8 cellular contexts compared by ENCODE assay signal in the genomic region with DNA sequence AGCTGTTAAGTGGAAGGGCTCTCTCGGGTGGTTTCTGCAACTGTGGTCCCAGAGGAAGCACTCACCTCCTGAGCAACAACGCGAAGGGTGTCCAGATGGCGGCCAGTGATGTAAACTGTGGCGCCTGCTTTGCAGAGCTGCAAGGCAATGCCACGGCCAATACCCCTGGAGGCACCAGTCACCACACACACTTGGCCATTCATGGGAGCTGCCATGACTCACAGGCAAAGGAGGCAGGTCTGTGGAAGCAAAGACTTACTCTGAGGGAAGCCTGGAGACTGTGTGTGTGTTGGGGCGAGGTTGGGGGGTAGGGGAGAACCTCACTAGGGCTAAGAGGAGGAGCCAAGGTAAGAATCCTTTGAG. TPM values are rescaled to one million over a fixed set of nuclear protein-coding genes. Genes with fewer than 3 reads are reported as not detected.
DNase-seq lines count a peak whose midpoint lies in the region; ATAC-seq and TF ChIP-seq lines count a peak whose summit lies in the region.

No MANE protein-coding gene starts in this region.

- H3K36me3 Mint-ChIP-seq in activated T-cell treated with anti-CD3 and anti-CD28 coated beads, Interleukin-2, amount 50 U/mL, for 72 hours (ENCODE audit: insufficient read depth in 2 of 2), result peaks cover 3 to 25% of the 10 kb centered on the region in 2 donors

- peaks cover 14% of the 10 kb centered on the region for H3K36me3 ChIP-seq in colonic mucosa
- H3K36me3 ChIP-seq in mesendoderm (ENCODE audit: control insufficient read depth, insufficient read depth, low read length), result peaks cover 3% of the 10 kb centered on the region
- peaks cover 0 to 38% of the 10 kb centered on the region in 2 donors for H3K36me3 ChIP-seq in vagina

- H3K27me3 ChIP-seq in colonic mucosa (no peaks in the 10 kb centered on the region), mesendoderm (ENCODE audit: insufficient read depth, low read length, poor library complexity) (no peaks in the 10 kb centered on the region), vagina (no peaks in the 10 kb centered on the region)

- no peak overlapping the region for H2AK5ac ChIP-seq in mesendoderm (ENCODE audit: low read length)

- H3K9ac ChIP-seq in colonic mucosa (ENCODE audit: low read depth in 2 of 2, low read length in 2 of 2), result peak overlapping the region; percentile 89 to 95
- peak overlapping the region; percentile 93 for H3K9ac ChIP-seq in mesendoderm (ENCODE audit: low read length)

- intact Hi-C loops in colonic mucosa (cut with DNase I) (no loop called here), vagina (cut with DNase I) (no loop called here)

- peak; percentile 8 to 14 for ATAC-seq in activated T-cell treated with anti-CD3 and anti-CD28 coated beads, Interleukin-2, amount 50 U/mL, for 72 hours (replicated peaks in 1 of 2)

- H3K27ac Mint-ChIP-seq in activated T-cell treated with anti-CD3 and anti-CD28 coated beads, Interleukin-2, amount 50 U/mL, for 72 hours, result peak overlapping the region; percentile 68

- peak in 1 of 2 donors; percentile 21 for DNase-seq in activated T-cell treated with anti-CD3 and anti-CD28 coated beads, Interleukin-2, amount 50 U/mL, for 72 hours
- DNase-seq in activated T-cell treated with anti-CD3 and anti-CD28 coated beads for 4 hours (no peak), NCI-H460 (ENCODE audit: extremely low read depth, low read depth) (peak; percentile 33), colonic mucosa (peak; percentile 42), mesendoderm (peak; percentile 59), vagina (ENCODE audit: extremely low spot score in 2 of 2) (no peak), iPS-NIHi11 (ENCODE audit: low spot score) (no peak), GM13976 (ENCODE audit: low spot score) (no peak)

- H4K8ac ChIP-seq in mesendoderm (ENCODE audit: low read depth, low read length), result no peak overlapping the region

- H3K4ac ChIP-seq in mesendoderm (ENCODE audit: low read depth, low read length), result no peak overlapping the region

- no peak overlapping the region for H3K18ac ChIP-seq in mesendoderm (ENCODE audit: low read length)

- TF ChIP-seq POLR2A in vagina (IDR thresholded peaks at IDR 0.05), result no peak

- H3K79me2 ChIP-seq in mesendoderm (ENCODE audit: control insufficient read depth, insufficient read depth, low read length), result peaks cover 10% of the 10 kb centered on the region

- peaks cover 13% of the 10 kb centered on the region for H3K4me1 ChIP-seq in colonic mucosa
- peaks cover 8% of the 10 kb centered on the region for H3K4me1 ChIP-seq in mesendoderm (ENCODE audit: control insufficient read depth, low read depth, low read length)
- peaks cover 47% of the 10 kb centered on the region for H3K4me1 ChIP-seq in vagina

- peak overlapping the region; percentile 88 for H3K27ac ChIP-seq in colonic mucosa
- H3K27ac ChIP-seq in mesendoderm (ENCODE audit: low read depth, low read length), result no peak overlapping the region
- H3K27ac ChIP-seq in vagina, result peak overlapping the region; percentile 88

- H3K4me3 ChIP-seq in colonic mucosa, result peak overlapping the region; percentile 92
- H3K4me3 ChIP-seq in mesendoderm (ENCODE audit: low read length), result peak overlapping the region; percentile 84
- peak overlapping the region; percentile 69 to 87 for H3K4me3 ChIP-seq in vagina

- H3K4me2 ChIP-seq in mesendoderm (ENCODE audit: low read length), result peak overlapping the region; percentile 91

- no peaks in the 10 kb centered on the region for H3K27me3 Mint-ChIP-seq in activated T-cell treated with anti-CD3 and anti-CD28 coated beads, Interleukin-2, amount 50 U/mL, for 72 hours (ENCODE audit: low read depth)

- no peak overlapping the region for H2BK15ac ChIP-seq in mesendoderm (replicated peaks; ENCODE audit: low read depth)

- no peak overlapping the region for H2BK120ac ChIP-seq in mesendoderm (ENCODE audit: low read depth, low read length)

- peak overlapping the region; percentile 86 for H3K23ac ChIP-seq in mesendoderm (ENCODE audit: low read length)

- WGBS in mesendoderm (ENCODE audit: extremely low coverage, insufficient coverage, low lambda C conversion rate), result no CpG with 5 or more reads among the region's 7 CpGs

- H4K5ac ChIP-seq in mesendoderm (ENCODE audit: low read length), result no peak overlapping the region

- H3K79me1 ChIP-seq in mesendoderm (ENCODE audit: low read length), result peaks cover 15% of the 10 kb centered on the region

- TF ChIP-seq CTCF in colonic mucosa (IDR thresholded peaks at IDR 0.05), result no peak
- TF ChIP-seq CTCF in vagina (IDR thresholded peaks at IDR 0.05), result no peak
- TF ChIP-seq CTCF in GM13976 (IDR thresholded peaks at IDR 0.05; ENCODE audit: borderline replicate concordance, control extremely low read depth, extremely low read depth, insufficient read depth, missing control alignments), result no peak

- H3K56ac ChIP-seq in mesendoderm (ENCODE audit: low read length), result peak overlapping the region; percentile 95

- H3K9me3 Mint-ChIP-seq in activated T-cell treated with anti-CD3 and anti-CD28 coated beads, Interleukin-2, amount 50 U/mL, for 72 hours, result no peaks in the 10 kb centered on the region

- no peaks in the 10 kb centered on the region for H3K9me3 ChIP-seq in colonic mucosa
- H3K9me3 ChIP-seq in vagina, result no peaks in the 10 kb centered on the region

- H3K4me3 Mint-ChIP-seq in activated T-cell treated with anti-CD3 and anti-CD28 coated beads, Interleukin-2, amount 50 U/mL, for 72 hours, result peak overlapping the region; percentile 92 to 94

- H2BK5ac ChIP-seq in mesendoderm (ENCODE audit: low read length), result no peak overlapping the region

- in situ Hi-C loops in GM13976 (cut with MboI; ENCODE audit: low sequenced_read_pairs, unreplicated experiment), result no loop called here

- H3K4me1 Mint-ChIP-seq in activated T-cell treated with anti-CD3 and anti-CD28 coated beads, Interleukin-2, amount 50 U/mL, for 72 hours (ENCODE audit: low read depth), result peaks cover 58% of the 10 kb centered on the region

RNA-seq across cellular contexts. Expression of a gene that starts 0.7 kb away (rescaled TPM):
- 10 to 100 TPM; 28.5 to 29.0 TPM for total RNA-seq in activated T-cell treated with anti-CD3 and anti-CD28 coated beads, Interleukin-2, amount 50 U/mL, for 72 hours
- 8.5 and 9.6 TPM in 2 replicates for total RNA-seq in NCI-H460 (2014; rRNA removed; shearing (Covaris generic))
- 55.1 and 61.7 TPM in 2 replicates for polyA plus RNA-seq in NCI-H460 (2014; cell fraction: nucleus; rRNA removed)
- total RNA-seq in colonic mucosa (10 to 100 TPM; 38.0 to 42.4 TPM), vagina (84.2 TPM)
- polyA plus RNA-seq in mesendoderm (2013, experiment 1 of 2), result 5.7 TPM
- polyA plus RNA-seq in mesendoderm (2013, experiment 2 of 2), result 6.4 TPM

RNA-seq across cellular contexts. Expression of a gene that starts 0.8 kb away (rescaled TPM):
- total RNA-seq in activated T-cell treated with anti-CD3 and anti-CD28 coated beads, Interleukin-2, amount 50 U/mL, for 72 hours, result 10 to 100 TPM; 31.7 to 34.0 TPM
- total RNA-seq in NCI-H460 (2014; rRNA removed; shearing (Covaris generic)), result 16.2 and 16.6 TPM in 2 replicates
- polyA plus RNA-seq in NCI-H460 (2014; cell fraction: nucleus; rRNA removed), result 34.8 and 36.7 TPM in 2 replicates
- total RNA-seq in colonic mucosa, result 10 to 100 TPM; 23.8 to 49.8 TPM
- polyA plus RNA-seq in mesendoderm (2013, experiment 1 of 2), result 14.9 TPM
- polyA plus RNA-seq in mesendoderm (2013, experiment 2 of 2), result 14.8 TPM
- total RNA-seq in vagina, result 13.8 TPM

RNA-seq across cellular contexts. Expression of a gene that starts 8.9 kb away (rescaled TPM):
- 10 to 100 TPM; 11.6 to 12.9 TPM for total RNA-seq in activated T-cell treated with anti-CD3 and anti-CD28 coated beads, Interleukin-2, amount 50 U/mL, for 72 hours
- not detected in 2 replicates for total RNA-seq in NCI-H460 (2014; rRNA removed; shearing (Covaris generic))
- not detected in 2 replicates for polyA plus RNA-seq in NCI-H460 (2014; cell fraction: nucleus; rRNA removed)
- total RNA-seq in colonic mucosa, result 10 to 100 TPM in 1 of 2 donors, 1 to 10 TPM in 1; 7.7 to 12.9 TPM
- not detected for polyA plus RNA-seq in mesendoderm (2013, experiment 1 of 2)
- 0.03 TPM for polyA plus RNA-seq in mesendoderm (2013, experiment 2 of 2)
- 16.0 TPM for total RNA-seq in vagina

RNA-seq across cellular contexts. Expression of a gene that starts 11.1 kb away (rescaled TPM):
- total RNA-seq in activated T-cell treated with anti-CD3 and anti-CD28 coated beads, Interleukin-2, amount 50 U/mL, for 72 hours, result 10 to 100 TPM; 21.5 to 23.4 TPM
- total RNA-seq in NCI-H460 (2014; rRNA removed; shearing (Covaris generic)), result 7.7 and 8.6 TPM in 2 replicates
- 108 and 148 TPM in 2 replicates for polyA plus RNA-seq in NCI-H460 (2014; cell fraction: nucleus; rRNA removed)
- total RNA-seq in colonic mucosa (1 to 10 TPM; 2.7 to 7.8 TPM), vagina (66.5 TPM)
- polyA plus RNA-seq in mesendoderm (2013, experiment 1 of 2), result 3.4 TPM
- 3.2 TPM for polyA plus RNA-seq in mesendoderm (2013, experiment 2 of 2)

RNA-seq across cellular contexts. Expression of a gene that starts 12.4 kb away (rescaled TPM):
- 10 to 100 TPM; 27.1 to 28.5 TPM for total RNA-seq in activated T-cell treated with anti-CD3 and anti-CD28 coated beads, Interleukin-2, amount 50 U/mL, for 72 hours
- total RNA-seq in NCI-H460 (2014; rRNA removed; shearing (Covaris generic)), result 11.1 and 13.4 TPM in 2 replicates
- 102 and 176 TPM in 2 replicates for polyA plus RNA-seq in NCI-H460 (2014; cell fraction: nucleus; rRNA removed)
- total RNA-seq in colonic mucosa (1 to 10 TPM; 1.5 to 4.0 TPM), vagina (35.1 TPM)
- 4.5 TPM for polyA plus RNA-seq in mesendoderm (2013, experiment 1 of 2)
- 4.4 TPM for polyA plus RNA-seq in mesendoderm (2013, experiment 2 of 2)

Comparison
In these comparisons a context has a peak if more than half of its experiments do, and no peak if none do; other contexts are left out.
1. DNase-seq: peak in NCI-H460 (single experiment), colonic mucosa (single experiment) and mesendoderm (single experiment); none in activated T-cell treated with anti-CD3 and anti-CD28 coated beads for 4 hours (single experiment), vagina (0 of 2), iPS-NIHi11 (single experiment) and GM13976 (single experiment).
2. Peak in every context shown above with its lines, with median percentiles within 50 percentile points of each other: H3K4me3 ChIP-seq.